In the genomic region with DNA sequence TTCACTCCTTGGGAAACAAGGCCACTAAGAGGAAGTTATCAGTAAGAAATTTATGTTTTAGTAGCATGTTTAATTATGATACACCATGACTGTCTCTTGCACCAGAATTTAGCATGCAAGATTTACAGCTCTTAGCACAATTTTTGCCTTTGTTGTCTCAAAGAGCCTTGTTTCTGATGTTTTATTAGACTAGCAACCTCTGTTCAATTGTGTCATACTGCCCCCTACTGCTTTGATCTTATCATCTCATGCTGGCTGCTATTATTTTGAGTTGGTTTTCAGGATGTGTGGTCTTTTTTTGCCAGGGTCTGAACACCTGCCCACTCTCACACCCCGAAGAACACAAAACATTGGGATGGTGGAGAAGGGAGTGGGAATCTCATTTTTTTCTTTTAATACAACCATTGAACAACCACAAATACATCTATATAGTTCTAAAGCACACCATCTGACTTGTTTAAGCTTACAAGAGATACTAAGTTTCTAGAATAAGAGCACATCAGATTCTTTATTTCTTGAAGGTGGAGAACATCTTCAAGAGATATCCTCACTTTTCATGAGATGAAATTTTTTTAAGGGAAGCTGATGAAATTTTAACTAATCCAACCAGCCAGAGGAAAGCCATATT, we compare ENCODE assay signal across 8 cellular contexts.
DNase-seq lines count a peak whose midpoint lies in the region; ATAC-seq, FAIRE-seq and TF ChIP-seq lines count a peak whose summit lies in the region.

No MANE protein-coding gene starts in this region.

- no peaks in the 10 kb centered on the region for H3K9me3 ChIP-seq in HEK293 (ENCODE audit: control insufficient read depth, insufficient read depth, low read depth, low read length)
- no peaks in the 10 kb centered on the region for H3K9me3 ChIP-seq in right lobe of liver
- H3K9me3 ChIP-seq in CD8-positive, alpha-beta memory T cell (ENCODE audit: low read length): no peaks in the 10 kb centered on the region

- H3K4me3 ChIP-seq in HEK293 (ENCODE audit: low read depth, low read length): no peak overlapping the region
- H3K4me3 ChIP-seq in right lobe of liver: no peak overlapping the region
- H3K4me3 ChIP-seq in CD8-positive, alpha-beta memory T cell (ENCODE audit: low read length): no peak overlapping the region

- 19% methylated on average over 1 of the region's 1 CpG for WGBS in right lobe of liver (ENCODE audit: insufficient coverage, low coverage, low lambda C conversion rate, missing lambda C conversion rate)

- CTCF ChIA-PET in HEK293 (lab: Yijun Ruan, JAX): interaction anchor here (0.5 to 6.4 kb wide), 39 partner anchors 10 to 1726 kb away, joined by 3 to 41 read pairs (median 4); no protein-coding TSS in a partner anchor
- CTCF ChIA-PET in MCF 10A (lab: Yijun Ruan, JAX): interaction anchor here (0.6 to 8.0 kb wide), 55 partner anchors 9 to 1737 kb away, joined by 3 to 79 read pairs (median 4); no protein-coding TSS in a partner anchor
- CTCF ChIA-PET in CD8-positive, alpha-beta memory T cell (lab: Charles Lee): interaction anchor here (1.5 kb wide), 1 partner anchor 31 kb away, joined by 3 read pairs; no protein-coding TSS in a partner anchor

- peak overlapping the region; percentile 57 for H3K27ac Mint-ChIP-seq in MCF 10A (ENCODE audit: low read depth, unreplicated experiment)
- no peak overlapping the region for H3K27ac Mint-ChIP-seq in CD8-positive, alpha-beta memory T cell

- DNase-seq in D721Med (ENCODE audit: insufficient read length, low spot score): peak; percentile 42
- DNase-seq in NCI-H460 (ENCODE audit: extremely low read depth, low read depth): peak; percentile 64
- DNase-seq in MCF 10A (ENCODE audit: unreplicated experiment): peak; percentile 73
- DNase-seq in right lobe of liver: no peak
- no peak for DNase-seq in CD8-positive, alpha-beta memory T cell

- H3K36me3 Mint-ChIP-seq in MCF 10A (ENCODE audit: insufficient read depth, unreplicated experiment): no peaks in the 10 kb centered on the region
- H3K36me3 Mint-ChIP-seq in CD8-positive, alpha-beta memory T cell: no peaks in the 10 kb centered on the region

- H3K27me3 Mint-ChIP-seq in MCF 10A (ENCODE audit: insufficient read depth, unreplicated experiment): no peaks in the 10 kb centered on the region
- peaks cover 9 to 15% of the 10 kb centered on the region in 2 donors for H3K27me3 Mint-ChIP-seq in CD8-positive, alpha-beta memory T cell

- H3K4me1 ChIP-seq in HEK293 (ENCODE audit: control insufficient read depth, insufficient read depth, low read length) (no peaks in the 10 kb centered on the region), right lobe of liver (no peaks in the 10 kb centered on the region)
- no peaks in the 10 kb centered on the region for H3K4me1 ChIP-seq in CD8-positive, alpha-beta memory T cell (ENCODE audit: insufficient read depth, low read length)

- peak; percentile 63 for FAIRE-seq in D721Med (lab: Jason Lieb, UNC)

- no TSS peak for BruUV-seq in MCF 10A (replicated peaks; lab: Mats Ljungman, UMichigan)

- no peaks in the 10 kb centered on the region for H3K9me3 Mint-ChIP-seq in MCF 10A (ENCODE audit: unreplicated experiment)
- H3K9me3 Mint-ChIP-seq in CD8-positive, alpha-beta memory T cell: no peaks in the 10 kb centered on the region

- H3K27ac ChIP-seq in HEK293 (ENCODE audit: extremely low read depth, low read depth, low read length): no peak overlapping the region
- H3K27ac ChIP-seq in right lobe of liver: no peak overlapping the region
- H3K27ac ChIP-seq in CD8-positive, alpha-beta memory T cell (ENCODE audit: low read depth, low read length): no peak overlapping the region

- H3K4me3 Mint-ChIP-seq in MCF 10A (ENCODE audit: unreplicated experiment): no peak overlapping the region
- H3K4me3 Mint-ChIP-seq in CD8-positive, alpha-beta memory T cell: no peak overlapping the region

- no peak for TF ChIP-seq POLR2A in right lobe of liver (IDR thresholded peaks at IDR 0.05)

- intact Hi-C loops in MCF 10A (cut with micrococcal nuclease): loop anchor here (1.0 to 2.0 kb wide), 4 partner anchors 72 to 1725 kb away; no protein-coding TSS in a partner anchor
- intact Hi-C loops in right lobe of liver (cut with DNase I): no loop called here

- POLR2A ChIA-PET in HEK293 (lab: Yijun Ruan, JAX): no interaction called here
- POLR2A ChIA-PET in MCF 10A (lab: Yijun Ruan, JAX): interaction anchor here (0.6 to 1.1 kb wide), 6 partner anchors 72 to 1732 kb away, joined by 3 to 4 read pairs (median 3); no protein-coding TSS in a partner anchor
- POLR2A ChIA-PET in CD8-positive, alpha-beta memory T cell (lab: Charles Lee): no interaction called here

- no peaks in the 10 kb centered on the region for H3K27me3 ChIP-seq in right lobe of liver
- H3K27me3 ChIP-seq in CD8-positive, alpha-beta memory T cell (ENCODE audit: insufficient read depth, low read length, poor library complexity, severe bottlenecking): no peaks in the 10 kb centered on the region

- TF ChIP-seq CTCF in D721Med (IDR thresholded peaks at IDR 0.05; ENCODE audit: insufficient read depth, missing control alignments): peak; percentile 65
- peak; percentile 46; the same call in 1 of the 2 replicates for TF ChIP-seq CTCF in HEK293 (tag by site-specific recombination; IDR thresholded peaks at IDR 0.05)
- TF ChIP-seq CTCF in MCF 10A (IDR thresholded peaks at IDR 0.05; ENCODE audit: unreplicated experiment): peak; percentile 76
- TF ChIP-seq CTCF in right lobe of liver (IDR thresholded peaks at IDR 0.05): peak; percentile 39 to 62 (median 46)

- peak in 3 of 4 donors; percentile 54 to 72 (median 64) for ATAC-seq in right lobe of liver
- ATAC-seq in GM19035 (IDR thresholded peaks at IDR 0.05; ENCODE audit: unreplicated experiment): no peak
- no peak for ATAC-seq in GM18858 (IDR thresholded peaks at IDR 0.05; ENCODE audit: unreplicated experiment)

- H3K36me3 ChIP-seq in HEK293 (ENCODE audit: control insufficient read depth in 2 of 2, insufficient read depth in 1 of 2, low read length in 2 of 2): no peaks in the 10 kb centered on the region
- H3K36me3 ChIP-seq in right lobe of liver: no peaks in the 10 kb centered on the region
- H3K36me3 ChIP-seq in CD8-positive, alpha-beta memory T cell (ENCODE audit: insufficient read depth, low read length): no peaks in the 10 kb centered on the region

- peaks cover 18% of the 10 kb centered on the region for H3K4me1 Mint-ChIP-seq in MCF 10A (ENCODE audit: insufficient read depth, unreplicated experiment)
- no peaks in the 10 kb centered on the region for H3K4me1 Mint-ChIP-seq in CD8-positive, alpha-beta memory T cell

TF ChIP-seq in HEK293, 187 proteins besides CTCF, POLR2A, EP300 and RAD21 (continues in another document):
- TF ChIP-seq ZNF132 (tag by site-specific recombination; IDR thresholded peaks at IDR 0.05; ENCODE audit: borderline replicate concordance) (no peak), ZNF555 (tag by site-specific recombination; conservative IDR thresholded peaks at IDR 0.05) (no peak)
- TF ChIP-seq, protein P1, sequence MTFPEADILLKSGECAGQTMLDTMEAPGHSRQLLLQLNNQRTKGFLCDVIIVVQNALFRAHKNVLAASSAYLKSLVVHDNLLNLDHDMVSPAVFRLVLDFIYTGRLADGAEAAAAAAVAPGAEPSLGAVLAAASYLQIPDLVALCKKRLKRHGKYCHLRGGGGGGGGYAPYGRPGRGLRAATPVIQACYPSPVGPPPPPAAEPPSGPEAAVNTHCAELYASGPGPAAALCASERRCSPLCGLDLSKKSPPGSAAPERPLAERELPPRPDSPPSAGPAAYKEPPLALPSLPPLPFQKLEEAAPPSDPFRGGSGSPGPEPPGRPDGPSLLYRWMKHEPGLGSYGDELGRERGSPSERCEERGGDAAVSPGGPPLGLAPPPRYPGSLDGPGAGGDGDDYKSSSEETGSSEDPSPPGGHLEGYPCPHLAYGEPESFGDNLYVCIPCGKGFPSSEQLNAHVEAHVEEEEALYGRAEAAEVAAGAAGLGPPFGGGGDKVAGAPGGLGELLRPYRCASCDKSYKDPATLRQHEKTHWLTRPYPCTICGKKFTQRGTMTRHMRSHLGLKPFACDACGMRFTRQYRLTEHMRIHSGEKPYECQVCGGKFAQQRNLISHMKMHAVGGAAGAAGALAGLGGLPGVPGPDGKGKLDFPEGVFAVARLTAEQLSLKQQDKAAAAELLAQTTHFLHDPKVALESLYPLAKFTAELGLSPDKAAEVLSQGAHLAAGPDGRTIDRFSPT (tag by site-specific recombination; IDR thresholded peaks at IDR 0.05): no peak
- TF ChIP-seq, protein P2, sequence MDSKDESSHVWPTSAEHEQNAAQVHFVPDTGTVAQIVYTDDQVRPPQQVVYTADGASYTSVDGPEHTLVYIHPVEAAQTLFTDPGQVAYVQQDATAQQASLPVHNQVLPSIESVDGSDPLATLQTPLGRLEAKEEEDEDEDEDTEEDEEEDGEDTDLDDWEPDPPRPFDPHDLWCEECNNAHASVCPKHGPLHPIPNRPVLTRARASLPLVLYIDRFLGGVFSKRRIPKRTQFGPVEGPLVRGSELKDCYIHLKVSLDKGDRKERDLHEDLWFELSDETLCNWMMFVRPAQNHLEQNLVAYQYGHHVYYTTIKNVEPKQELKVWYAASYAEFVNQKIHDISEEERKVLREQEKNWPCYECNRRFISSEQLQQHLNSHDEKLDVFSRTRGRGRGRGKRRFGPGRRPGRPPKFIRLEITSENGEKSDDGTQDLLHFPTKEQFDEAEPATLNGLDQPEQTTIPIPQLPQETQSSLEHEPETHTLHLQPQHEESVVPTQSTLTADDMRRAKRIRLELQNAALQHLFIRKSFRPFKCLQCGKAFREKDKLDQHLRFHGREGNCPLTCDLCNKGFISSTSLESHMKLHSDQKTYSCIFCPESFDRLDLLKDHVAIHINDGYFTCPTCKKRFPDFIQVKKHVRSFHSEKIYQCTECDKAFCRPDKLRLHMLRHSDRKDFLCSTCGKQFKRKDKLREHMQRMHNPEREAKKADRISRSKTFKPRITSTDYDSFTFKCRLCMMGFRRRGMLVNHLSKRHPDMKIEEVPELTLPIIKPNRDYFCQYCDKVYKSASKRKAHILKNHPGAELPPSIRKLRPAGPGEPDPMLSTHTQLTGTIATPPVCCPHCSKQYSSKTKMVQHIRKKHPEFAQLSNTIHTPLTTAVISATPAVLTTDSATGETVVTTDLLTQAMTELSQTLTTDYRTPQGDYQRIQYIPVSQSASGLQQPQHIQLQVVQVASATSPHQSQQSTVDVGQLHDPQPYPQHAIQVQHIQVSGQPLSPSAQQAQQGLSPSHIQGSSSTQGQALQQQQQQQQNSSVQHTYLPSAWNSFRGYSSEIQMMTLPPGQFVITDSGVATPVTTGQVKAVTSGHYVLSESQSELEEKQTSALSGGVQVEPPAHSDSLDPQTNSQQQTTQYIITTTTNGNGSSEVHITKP (tag by site-specific recombination; IDR thresholded peaks at IDR 0.05): no peak

Comparison
In these comparisons a context has a peak if more than half of its experiments do, and no peak if none do; other contexts are left out.
1. DNase-seq: peak in D721Med (single experiment), NCI-H460 (single experiment) and MCF 10A (single experiment); none in right lobe of liver (0 of 3) and CD8-positive, alpha-beta memory T cell (0 of 5).
2. ATAC-seq: peak in right lobe of liver (3 of 4); none in GM19035 (single experiment) and GM18858 (single experiment).
3. Peak in every context shown above with its lines, with median percentiles within 50 percentile points of each other: CTCF ChIP-seq.